ENCODE assay signal across 1 cellular context in genomic region chr10:119098576-119098975, GRCh38.
TF ChIP-seq lines count a peak whose summit lies in the region.

No MANE protein-coding gene starts in this region.

TF ChIP-seq in K562, 482 proteins besides CTCF, POLR2A, EP300 and RAD21:
- no peak for TF ChIP-seq IRF9 (tag; IDR thresholded peaks at IDR 0.05)
- TF ChIP-seq MAFF (IDR thresholded peaks at IDR 0.05; ENCODE audit: low read length), result no peak
- TF ChIP-seq NFIC (IDR thresholded peaks at IDR 0.05), result no peak
- TF ChIP-seq GMEB1 (CRISPR knock-in tag; IDR thresholded peaks at IDR 0.05), result no peak
- 0 out of 2 replicates have a peak, but pooled peaks have one; percentile 10 for TF ChIP-seq RFX1 (IDR thresholded peaks at IDR 0.05)
- TF ChIP-seq REST (CRISPR knock-in tag; IDR thresholded peaks at IDR 0.05; ENCODE audit: low read depth), result no peak
- no peak for TF ChIP-seq ZBTB5 (IDR thresholded peaks at IDR 0.05)
TF ChIP-seq in K562: peak in this region for 1.
